8 cellular contexts compared by ENCODE assay signal in genomic region chr7:142603870-142604448, GRCh38.
A peak's percentile ranks its signal among the peaks of the same experiment; 100 is the strongest.
DNase-seq lines count a peak whose midpoint lies in the region; ATAC-seq and TF ChIP-seq lines count a peak whose summit lies in the region.

No MANE protein-coding gene starts in this region.

- peak; percentile 78 for ATAC-seq in HG02970 (IDR thresholded peaks at IDR 0.05; ENCODE audit: low FRiP score, unreplicated experiment)

- peak overlapping the region; percentile 27 for H3K4me3 ChIP-seq in fibroblast of pulmonary artery (replicated peaks; ENCODE audit: low read depth, low read length)

- DNase-seq in activated CD4-positive, alpha-beta T cell treated with anti-CD3 and anti-CD28 coated beads for 24 hours (ENCODE audit: low read depth in 2 of 2) = peak; percentile 20 to 24
- no peak for DNase-seq in activated CD4-positive, alpha-beta T cell treated with anti-CD3 and anti-CD28 coated beads for 1 hour
- peak; percentile 86 for DNase-seq in NCI-H82 (lab: John Stamatoyannopoulos, UW)
- peak; percentile 36 for DNase-seq in activated T-cell treated with anti-CD3 and anti-CD28 coated beads for 4 hours
- peak; percentile 80 for DNase-seq in fibroblast of pulmonary artery (ENCODE audit: low read depth)
- peak; percentile 66 for DNase-seq in pons (ENCODE audit: low spot score)
- DNase-seq in islet precursor cell = no peak

- peak; percentile 93 for TF ChIP-seq CTCF in fibroblast of pulmonary artery (IDR thresholded peaks at IDR 0.05; ENCODE audit: low read length, missing control alignments)

Comparison
In these comparisons a context has a peak if more than half of its experiments do, and no peak if none do; other contexts are left out.
1. DNase-seq: peak in activated CD4-positive, alpha-beta T cell treated with anti-CD3 and anti-CD28 coated beads for 24 hours (2 of 2), NCI-H82 (single experiment), activated T-cell treated with anti-CD3 and anti-CD28 coated beads for 4 hours (single experiment), fibroblast of pulmonary artery (single experiment) and pons (single experiment); none in activated CD4-positive, alpha-beta T cell treated with anti-CD3 and anti-CD28 coated beads for 1 hour (single experiment) and islet precursor cell (single experiment).